In the genomic region with DNA sequence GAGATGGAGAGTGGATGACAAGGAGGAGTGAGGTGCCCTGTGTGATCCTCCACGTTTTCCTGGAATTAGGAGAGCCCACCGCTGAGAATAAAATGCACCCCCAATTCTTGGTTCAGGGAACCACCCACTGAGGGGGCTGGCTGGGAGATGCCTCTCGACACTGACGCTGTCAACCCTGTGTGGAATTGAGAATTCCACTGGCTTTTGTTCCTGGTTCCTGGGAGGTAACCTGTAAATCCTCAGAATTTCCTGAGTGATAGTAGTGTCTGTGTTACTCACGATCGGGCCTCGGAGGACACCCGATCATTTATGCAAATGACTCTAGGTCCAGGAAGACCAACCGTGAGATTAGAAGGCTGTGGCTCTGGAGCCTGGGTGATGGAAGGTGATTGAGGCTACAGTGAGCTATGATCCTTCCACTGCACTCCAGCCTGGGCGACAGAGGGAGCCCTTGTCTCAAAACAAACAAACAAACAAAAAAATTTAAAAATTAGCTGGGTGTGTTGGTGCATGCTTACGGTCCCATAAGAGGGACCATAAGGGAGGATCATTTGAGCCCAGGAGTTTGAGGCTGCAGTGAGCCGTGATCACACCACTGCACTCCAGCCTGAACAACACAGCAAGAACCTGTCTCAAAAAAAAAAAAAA, we compare ENCODE assay signal across 15 cellular contexts. TPM values are rescaled to one million over a fixed set of nuclear protein-coding genes. Genes with fewer than 3 reads are reported as not detected.
A peak's percentile ranks its signal among the peaks of the same experiment; 100 is the strongest.
DNase-seq lines count a peak whose midpoint lies in the region; ATAC-seq and TF ChIP-seq lines count a peak whose summit lies in the region.
"Had no signal": no experiment of that assay in that cellular context is flagged by ENCODE, and none has a peak within 500 bp of the region (broad histone marks: within the 10 kb centered on the region; RNA-seq: fewer than 3 reads in every experiment).

No MANE protein-coding gene starts in this region.

- H3K4me1 ChIP-seq in MM.1S (ENCODE audit: low read length) = no peaks in the 10 kb centered on the region

- intact Hi-C loops in dorsolateral prefrontal cortex (cut with DNase I) = loop anchor here in 1 of 2 donors (5.0 kb wide), 1 partner anchor 37 kb away; no protein-coding TSS in a partner anchor

- H3K4me2 ChIP-seq in MM.1S (ENCODE audit: low read depth, low read length) = no peak overlapping the region

- H3K9me3 ChIP-seq in MM.1S (replicated peaks; ENCODE audit: insufficient read depth, low read length) = no peaks in the 10 kb centered on the region

- H3K36me3 ChIP-seq in GM06990 (ENCODE audit: control insufficient read depth, insufficient read depth, low read length) = no peaks in the 10 kb centered on the region
- no peaks in the 10 kb centered on the region for H3K36me3 ChIP-seq in MM.1S (replicated peaks; ENCODE audit: insufficient read depth, low read length)

- no peak overlapping the region for H2AFZ ChIP-seq in MM.1S (ENCODE audit: low read length)

- no peak overlapping the region for H3K4me3 ChIP-seq in GM06990 (replicated peaks; ENCODE audit: low read depth, low read length)
- H3K4me3 ChIP-seq in MM.1S (ENCODE audit: low read length) = no peak overlapping the region
- H3K4me3 ChIP-seq in dorsolateral prefrontal cortex = no peak overlapping the region
- H3K4me3 ChIP-seq: SK-N-MC had no signal

- no peaks in the 10 kb centered on the region for H3K9me2 ChIP-seq in MM.1S (replicated peaks; ENCODE audit: insufficient read depth, low read length)

- H4K20me1 ChIP-seq in MM.1S (ENCODE audit: insufficient read depth, low read length) = no peaks in the 10 kb centered on the region

- H3K36me3 Mint-ChIP-seq in nephron (ENCODE audit: low read depth) = no peaks in the 10 kb centered on the region
- H3K36me3 Mint-ChIP-seq: activated naive CD4-positive, alpha-beta T cell treated with anti-CD3 and anti-CD28 coated beads, Interleukin-2, amount 50 U/mL, for 24 hours had no signal

- TF ChIP-seq CTCF in GM06990 (IDR thresholded peaks at IDR 0.05; ENCODE audit: insufficient read depth, low read length, poor library complexity, severe bottlenecking) (peak; percentile 62), MM.1S (IDR thresholded peaks at IDR 0.05; ENCODE audit: low read length) (peak; percentile 46), dorsolateral prefrontal cortex (IDR thresholded peaks at IDR 0.05 in 54 of 56, conservative IDR thresholded peaks at IDR 0.05 in 2 of 56; ENCODE audit: low read depth in 1 of 56, partially characterized antibody in 56 of 56) (peak in 38 of 56 donors; percentile 7 to 52 (median 27)), nephron (IDR thresholded peaks at IDR 0.05; ENCODE audit: unreplicated experiment in 3 of 3) (peak in 2 of 3 experiments; percentile 12 to 20)

- no peaks in the 10 kb centered on the region for H3K27me3 ChIP-seq in GM06990 (replicated peaks; ENCODE audit: control insufficient read depth, insufficient read depth, low read length)
- H3K27me3 ChIP-seq in MM.1S (replicated peaks; ENCODE audit: insufficient read depth, low read length) = no peaks in the 10 kb centered on the region
- no peaks in the 10 kb centered on the region for H3K27me3 ChIP-seq in dorsolateral prefrontal cortex

- no peak overlapping the region for H3K27ac ChIP-seq in MM.1S (ENCODE audit: low read length)
- H3K27ac ChIP-seq in dorsolateral prefrontal cortex = no peak overlapping the region
- H3K27ac ChIP-seq: SK-N-MC had no signal

- peaks cover 10% of the 10 kb centered on the region for H3K27me3 Mint-ChIP-seq in nephron (ENCODE audit: low read depth)
- H3K27me3 Mint-ChIP-seq: activated naive CD4-positive, alpha-beta T cell treated with anti-CD3 and anti-CD28 coated beads, Interleukin-2, amount 50 U/mL, for 24 hours had no signal

- no peak for DNase-seq in GM06990 (ENCODE audit: extremely low read depth, insufficient read length)
- no peak for DNase-seq in MM.1S
- no peak for DNase-seq in dorsolateral prefrontal cortex
- no peak for DNase-seq in NCI-H1694 (lab: John Stamatoyannopoulos, UW)
- DNase-seq in Kasumi-1 (lab: John Stamatoyannopoulos, UW) = no peak
- DNase-seq in UCSD-AML1 (lab: John Stamatoyannopoulos, UW; ENCODE audit: unreplicated experiment) = no peak
- DNase-seq: DMS 273 treated with DMSO at 0.1 percent for 48 hours; KBM-7; NCI-H345; stimulated activated CD4-positive, alpha-beta T cell treated with anti-CD3 and anti-CD28 coated beads, Interleukin-2, amount 100 ng/mL, for 24 hours; stimulated activated naive CD8-positive, alpha-beta T cell treated with anti-CD3 and anti-CD28 coated beads, Interleukin-15, amount 100 ng/mL, for 72 hours had no signal

- no peak overlapping the region for H3K4me3 Mint-ChIP-seq in nephron
- H3K4me3 Mint-ChIP-seq: activated naive CD4-positive, alpha-beta T cell treated with anti-CD3 and anti-CD28 coated beads, Interleukin-2, amount 50 U/mL, for 24 hours; stimulated activated naive CD8-positive, alpha-beta T cell treated with anti-CD3 and anti-CD28 coated beads, Interleukin-15, amount 100 ng/mL, for 72 hours had no signal

- no peak for ATAC-seq in HG02885 (IDR thresholded peaks at IDR 0.05; ENCODE audit: poor library complexity, unreplicated experiment)
- ATAC-seq: stimulated activated naive CD8-positive, alpha-beta T cell treated with anti-CD3 and anti-CD28 coated beads, Interleukin-15, amount 100 ng/mL, for 72 hours had no signal

- no peaks in the 10 kb centered on the region for H3K9me3 Mint-ChIP-seq in nephron
- H3K9me3 Mint-ChIP-seq: activated naive CD4-positive, alpha-beta T cell treated with anti-CD3 and anti-CD28 coated beads, Interleukin-2, amount 50 U/mL, for 24 hours; stimulated activated naive CD8-positive, alpha-beta T cell treated with anti-CD3 and anti-CD28 coated beads, Interleukin-15, amount 100 ng/mL, for 72 hours had no signal

- H3F3A ChIP-seq in MM.1S (ENCODE audit: insufficient read depth, low read length) = no peaks in the 10 kb centered on the region

- no peak overlapping the region for H3K9ac ChIP-seq in MM.1S (ENCODE audit: low read length)

- H3K79me2 ChIP-seq in MM.1S (ENCODE audit: low read length) = no peaks in the 10 kb centered on the region

- peak overlapping the region in 1 of 3 experiments; percentile 65 for H3K27ac Mint-ChIP-seq in nephron
- H3K27ac Mint-ChIP-seq: activated naive CD4-positive, alpha-beta T cell treated with anti-CD3 and anti-CD28 coated beads, Interleukin-2, amount 50 U/mL, for 24 hours; stimulated activated naive CD8-positive, alpha-beta T cell treated with anti-CD3 and anti-CD28 coated beads, Interleukin-15, amount 100 ng/mL, for 72 hours had no signal

- H3K4me1 Mint-ChIP-seq in nephron = peaks cover 36% of the 10 kb centered on the region
- H3K4me1 Mint-ChIP-seq: activated naive CD4-positive, alpha-beta T cell treated with anti-CD3 and anti-CD28 coated beads, Interleukin-2, amount 50 U/mL, for 24 hours had no signal

RNA-seq across cellular contexts. Expression of a gene that starts 11.7 kb away (rescaled TPM):
- total RNA-seq in dorsolateral prefrontal cortex = 100 to 1,000 TPM in 21 of 120 experiments, 10 to 100 TPM in 99; 61.6 to 131 (median 85.2) TPM

RNA-seq across cellular contexts. Expression of a gene that starts 19.0 kb away (rescaled TPM):
- 10 to 100 TPM in 1 of 120 experiments, 1 to 10 TPM in 117, under 1 TPM in 2; 0.76 to 10.2 (median 2.9) TPM for total RNA-seq in dorsolateral prefrontal cortex

RNA-seq across cellular contexts. Expression of a gene that starts 57.3 kb away (rescaled TPM):
- 10 to 100 TPM in 81 of 120 experiments, 1 to 10 TPM in 39; 4.3 to 28.6 (median 11.3) TPM for total RNA-seq in dorsolateral prefrontal cortex
